In genomic region chr1:229579101-229579651, GRCh38 we compare ENCODE assay signal across 8 cellular contexts. TPM values are rescaled to one million over a fixed set of nuclear protein-coding genes. Genes with fewer than 3 reads are reported as not detected.
DNase-seq lines count a peak whose midpoint lies in the region; ATAC-seq lines count a peak whose summit lies in the region.

No MANE protein-coding gene starts in this region.

- DNase-seq in NCI-H446 treated with DMSO at 0.1 percent for 48 hours (lab: John Stamatoyannopoulos, UW) = peak; percentile 76
- peak; percentile 58 for DNase-seq in cerebellum (ENCODE audit: low spot score)
- peak; percentile 96 for DNase-seq in medulla oblongata (ENCODE audit: extremely low spot score)
- DNase-seq in SW480 (ENCODE audit: low spot score) = no peak
- no peak for DNase-seq in UCSD-AML1 (lab: John Stamatoyannopoulos, UW; ENCODE audit: unreplicated experiment)
- no peak for DNase-seq in NK-92 (lab: John Stamatoyannopoulos, UW; ENCODE audit: unreplicated experiment)

- ATAC-seq in GM18520 (IDR thresholded peaks at IDR 0.05; ENCODE audit: unreplicated experiment) (peak; percentile 48), HG03103 (IDR thresholded peaks at IDR 0.05; ENCODE audit: low read depth, unreplicated experiment) (peak; percentile 83)

RNA-seq across cellular contexts. Expression of gene ABCB10, which starts 20.7 kb away (rescaled TPM):
- 17.4 TPM for total RNA-seq in cerebellum

RNA-seq across cellular contexts. Expression of gene TAF5L, which starts 46.7 kb away (rescaled TPM):
- total RNA-seq in cerebellum = 22.7 TPM

RNA-seq across cellular contexts. Expression of gene URB2, which starts 46.9 kb away (rescaled TPM):
- 12.5 TPM for total RNA-seq in cerebellum

Comparison
In these comparisons a context has a peak if more than half of its experiments do, and no peak if none do; other contexts are left out.
1. DNase-seq: peak in NCI-H446 treated with DMSO at 0.1 percent for 48 hours (single experiment), cerebellum (single experiment) and medulla oblongata (single experiment); none in SW480 (single experiment), UCSD-AML1 (single experiment) and NK-92 (single experiment).